7 cellular contexts compared by ENCODE assay signal in the genomic region with DNA sequence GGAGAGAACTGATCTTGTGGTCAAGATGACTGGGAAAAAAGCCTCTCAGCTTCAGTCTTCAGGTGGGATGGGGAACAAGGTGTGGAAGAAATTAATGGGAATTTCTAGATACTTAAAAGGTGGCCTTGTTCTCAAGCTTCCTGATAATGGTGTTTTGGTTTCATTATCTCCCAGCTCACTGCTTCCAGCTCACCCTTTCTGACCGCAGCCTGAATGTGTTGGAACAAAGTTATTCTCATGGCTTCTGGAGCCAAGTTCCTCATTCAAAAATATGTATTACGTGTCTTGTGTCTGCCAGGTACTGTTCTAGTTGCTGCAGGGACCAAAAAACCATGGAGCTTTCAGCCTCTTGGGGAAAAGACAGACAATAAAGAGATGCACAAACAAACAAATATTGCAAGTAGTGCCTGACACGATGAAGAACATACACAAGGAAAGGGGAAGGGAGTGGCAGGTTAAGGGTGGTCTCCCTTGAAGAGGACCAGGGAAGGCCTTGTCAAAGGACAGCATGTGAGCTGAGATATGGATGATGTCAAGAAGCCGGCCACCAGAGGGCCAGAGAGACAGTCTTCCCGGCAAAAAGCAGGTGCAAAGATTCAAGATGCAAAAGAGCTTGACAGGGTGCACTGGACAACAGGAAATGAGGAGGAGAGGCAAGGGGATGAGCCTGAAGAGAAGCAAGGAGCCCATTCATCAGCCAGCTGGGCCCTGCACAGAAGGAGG. TPM values are rescaled to one million over a fixed set of nuclear protein-coding genes. Genes with fewer than 3 reads are reported as not detected.
DNase-seq lines count a peak whose midpoint lies in the region; ATAC-seq and TF ChIP-seq lines count a peak whose summit lies in the region.

No MANE protein-coding gene starts in this region.

- no peak overlapping the region for H3K4me3 ChIP-seq in choroid plexus epithelial cell (ENCODE audit: low read depth, low read length)

- TF ChIP-seq CTCF in GM12872 (IDR thresholded peaks at IDR 0.05; ENCODE audit: insufficient read depth, low read depth, low read length), result peak; percentile 35; the same call in 1 of the 3 replicates
- peak; percentile 42 for TF ChIP-seq CTCF in choroid plexus epithelial cell (conservative IDR thresholded peaks at IDR 0.05; ENCODE audit: low read depth, low read length)

- DNase-seq in NAMALWA (ENCODE audit: low spot score) (peak; percentile 51), choroid plexus epithelial cell (ENCODE audit: low read depth) (peak; percentile 19), renal cortical epithelial cell (ENCODE audit: low read depth) (peak; percentile 32), DMS153 treated with DMSO at 0.1 percent for 48 hours (lab: John Stamatoyannopoulos, UW; ENCODE audit: unreplicated experiment) (no peak)

- ATAC-seq in GM18505 (IDR thresholded peaks at IDR 0.05; ENCODE audit: unreplicated experiment), result no peak
- no peak for ATAC-seq in HG02970 (IDR thresholded peaks at IDR 0.05; ENCODE audit: low FRiP score, unreplicated experiment)

- no peak for TF ChIP-seq POLR2A in GM18505 (IDR thresholded peaks at IDR 0.05; ENCODE audit: borderline replicate concordance, extremely low read depth, insufficient read depth, insufficient read length)

RNA-seq across cellular contexts. Expression of gene ARRDC4, which starts 35.5 kb away (rescaled TPM):
- total RNA-seq in renal cortical epithelial cell, result 37.9 and 293 TPM in 2 replicates
